Comparison of ENCODE assay signal across 1 cellular context in genomic region chr21:40926238-40926637, GRCh38.
TF ChIP-seq lines count a peak whose summit lies in the region.

No MANE protein-coding gene starts in this region.

TF ChIP-seq in HepG2, 621 proteins besides CTCF, POLR2A, EP300 and RAD21 (continued from another document):
- no peak for TF ChIP-seq KIAA2018 (CRISPR knock-in tag; IDR thresholded peaks at IDR 0.05; ENCODE audit: borderline replicate concordance)
- TF ChIP-seq ZNF577 (CRISPR knock-in tag; IDR thresholded peaks at IDR 0.05; ENCODE audit: borderline replicate concordance, low read depth) = no peak
- TF ChIP-seq ZNF550 (CRISPR knock-in tag; IDR thresholded peaks at IDR 0.05; ENCODE audit: borderline replicate concordance) = no peak
- TF ChIP-seq MAFK (conservative IDR thresholded peaks at IDR 0.05 in 1 of 2, IDR thresholded peaks at IDR 0.05 in 1 of 2; ENCODE audit: low read length in 2 of 2) = peak; percentile 27 to 67; a peak in 2 of 4 replicates
- TF ChIP-seq MAFF (IDR thresholded peaks at IDR 0.05; ENCODE audit: low read depth, low read length) = peak; percentile 71; the same call in 1 of the 2 replicates
